ENCODE assay signal across 8 cellular contexts in the genomic region with DNA sequence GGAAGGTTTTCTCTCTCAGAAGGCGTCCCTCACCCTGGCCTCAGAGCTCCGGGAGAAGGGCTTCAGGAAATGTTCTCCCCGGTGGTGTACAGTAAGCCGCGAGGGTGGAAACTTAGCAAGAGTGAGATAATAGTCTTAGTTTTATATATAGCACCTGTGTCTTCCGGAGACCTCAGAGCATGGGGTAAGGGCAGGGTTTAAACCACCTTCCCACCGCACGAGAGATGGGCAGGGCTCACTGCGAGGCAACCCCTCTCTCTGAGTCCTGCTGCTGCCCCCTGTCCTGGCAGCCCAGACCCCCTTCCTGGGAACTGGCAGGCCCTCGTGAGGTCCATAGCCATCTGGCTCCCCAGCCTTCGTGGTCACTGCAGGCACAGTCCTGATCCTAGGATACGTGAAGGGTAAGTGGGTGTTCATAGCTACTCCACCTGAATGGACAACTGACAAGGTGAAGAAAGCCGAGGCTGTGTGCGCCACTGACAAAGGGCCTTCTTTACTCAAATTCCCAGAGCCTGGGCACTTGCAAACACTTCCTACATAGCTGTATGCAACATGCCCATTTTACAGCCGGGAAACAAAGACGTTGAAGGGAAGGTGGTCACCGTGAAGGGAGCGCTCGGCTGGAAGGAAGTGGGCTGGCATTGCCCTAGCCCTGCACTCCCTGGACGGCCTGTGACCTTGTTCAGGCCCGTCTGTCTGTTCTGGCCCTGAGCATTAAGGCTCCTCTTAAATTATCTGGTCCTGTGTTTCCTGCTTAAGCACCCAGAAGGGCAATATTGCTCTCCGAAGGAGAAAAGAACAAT.
DNase-seq lines count a peak whose midpoint lies in the region; ATAC-seq lines count a peak whose summit lies in the region.

No MANE protein-coding gene starts in this region.

- no peak overlapping the region for H3K4me3 ChIP-seq in muscle layer of colon (ENCODE audit: low read depth in 1 of 2, low read length in 2 of 2)

- peak; percentile 54 for DNase-seq in T-helper 2 cell treated with Interferon-gamma antibody and Interleukin-4, amounts not matched to agents 5 μg/mL and 100 μg/mL, for 36 hours (ENCODE audit: low spot score)
- DNase-seq in NCI-H345 treated with DMSO at 0.1 percent for 48 hours (lab: John Stamatoyannopoulos, UW; ENCODE audit: unreplicated experiment) (no peak), NCI-H2196 treated with DMSO at 0.1 percent for 48 hours (lab: John Stamatoyannopoulos, UW; ENCODE audit: unreplicated experiment) (no peak)

- H3K9me3 ChIP-seq in muscle layer of colon (ENCODE audit: low read length), result no peaks in the 10 kb centered on the region

- no peaks in the 10 kb centered on the region for H3K27me3 ChIP-seq in muscle layer of colon (ENCODE audit: control insufficient read depth in 1 of 2, insufficient read depth in 2 of 2, low read length in 2 of 2)

- ATAC-seq in GM18520 (IDR thresholded peaks at IDR 0.05; ENCODE audit: unreplicated experiment) (peak; percentile 48), HG02642 (IDR thresholded peaks at IDR 0.05; ENCODE audit: poor library complexity, unreplicated experiment) (peak; percentile 79), HG02970 (IDR thresholded peaks at IDR 0.05; ENCODE audit: low FRiP score, unreplicated experiment) (no peak), HG02840 (IDR thresholded peaks at IDR 0.05; ENCODE audit: low FRiP score, unreplicated experiment) (no peak)

- peaks cover 5% of the 10 kb centered on the region for H3K9me3 Mint-ChIP-seq in T-helper 2 cell treated with Interferon-gamma antibody and Interleukin-4, amounts not matched to agents 5 μg/mL and 100 μg/mL, for 36 hours

- no peaks in the 10 kb centered on the region for H3K27me3 Mint-ChIP-seq in T-helper 2 cell treated with Interferon-gamma antibody and Interleukin-4, amounts not matched to agents 5 μg/mL and 100 μg/mL, for 36 hours (ENCODE audit: low read depth)

- peaks cover 74% of the 10 kb centered on the region for H3K4me1 ChIP-seq in muscle layer of colon (ENCODE audit: insufficient read depth, low read length)

- peak overlapping the region; percentile 21 for H3K27ac ChIP-seq in muscle layer of colon (ENCODE audit: low read depth, low read length)

- H3K27ac Mint-ChIP-seq in T-helper 2 cell treated with Interferon-gamma antibody and Interleukin-4, amounts not matched to agents 5 μg/mL and 100 μg/mL, for 36 hours, result peak overlapping the region; percentile 77

- H3K9ac ChIP-seq in muscle layer of colon (ENCODE audit: low read length), result no peak overlapping the region

- peak overlapping the region; percentile 50 for H3K4me3 Mint-ChIP-seq in T-helper 2 cell treated with Interferon-gamma antibody and Interleukin-4, amounts not matched to agents 5 μg/mL and 100 μg/mL, for 36 hours

- peaks cover 38% of the 10 kb centered on the region for H3K36me3 Mint-ChIP-seq in T-helper 2 cell treated with Interferon-gamma antibody and Interleukin-4, amounts not matched to agents 5 μg/mL and 100 μg/mL, for 36 hours (ENCODE audit: low read depth)

- no peaks in the 10 kb centered on the region for H3K36me3 ChIP-seq in muscle layer of colon (ENCODE audit: insufficient read depth, low read length)

- peaks cover 66% of the 10 kb centered on the region for H3K4me1 Mint-ChIP-seq in T-helper 2 cell treated with Interferon-gamma antibody and Interleukin-4, amounts not matched to agents 5 μg/mL and 100 μg/mL, for 36 hours (ENCODE audit: low read depth)

Comparison
In these comparisons a context has a peak if more than half of its experiments do, and no peak if none do; other contexts are left out.
1. ATAC-seq: peak in GM18520 (single experiment) and HG02642 (single experiment); none in HG02970 (single experiment) and HG02840 (single experiment).